In genomic region chr7:151648429-151648828, GRCh38 we compare ENCODE assay signal across 3 cellular contexts.
TF ChIP-seq lines count a peak whose summit lies in the region.

No MANE protein-coding gene starts in this region.

TF ChIP-seq in liver, 16 proteins besides CTCF, POLR2A, EP300 and RAD21 (continued from another document):
- TF ChIP-seq ATF3 (IDR thresholded peaks at IDR 0.05), result no peak
- TF ChIP-seq HNF4G (IDR thresholded peaks at IDR 0.05), result no peak
- TF ChIP-seq HNF4A (conservative IDR thresholded peaks at IDR 0.05), result no peak
- TF ChIP-seq SP1 (IDR thresholded peaks at IDR 0.05), result no peak
- TF ChIP-seq FOXA1 (IDR thresholded peaks at IDR 0.05), result no peak
- TF ChIP-seq GABPA (IDR thresholded peaks at IDR 0.05 in 1 of 2, conservative IDR thresholded peaks at IDR 0.05 in 1 of 2), result no peak
- TF ChIP-seq FOXA2 (IDR thresholded peaks at IDR 0.05), result no peak
- TF ChIP-seq TAF1 (conservative IDR thresholded peaks at IDR 0.05), result no peak

TF ChIP-seq in HepG2, 621 proteins besides CTCF, POLR2A, EP300 and RAD21 (continued from another document):
- no peak for TF ChIP-seq SETDB1 (CRISPR knock-in tag; IDR thresholded peaks at IDR 0.05; ENCODE audit: borderline replicate concordance)

TF ChIP-seq in WTC11, 78 proteins besides CTCF, POLR2A, EP300 and RAD21:
- TF ChIP-seq ARID4B (CRISPR knock-in tag; IDR thresholded peaks at IDR 0.05; ENCODE audit: borderline replicate concordance), result no peak
- TF ChIP-seq STAT6 (CRISPR knock-in tag; conservative IDR thresholded peaks at IDR 0.05; ENCODE audit: low read depth), result no peak
- TF ChIP-seq E2F4 (CRISPR knock-in tag; IDR thresholded peaks at IDR 0.05; ENCODE audit: borderline replicate concordance, low read depth), result no peak
- no peak for TF ChIP-seq CREM (CRISPR knock-in tag; IDR thresholded peaks at IDR 0.05)
- TF ChIP-seq FOXJ3 (CRISPR knock-in tag; IDR thresholded peaks at IDR 0.05; ENCODE audit: borderline replicate concordance), result no peak
- TF ChIP-seq ZNF423 (CRISPR knock-in tag; IDR thresholded peaks at IDR 0.05), result no peak
- TF ChIP-seq E2F5 (CRISPR knock-in tag; IDR thresholded peaks at IDR 0.05), result no peak
- no peak for TF ChIP-seq NFATC4 (CRISPR knock-in tag; IDR thresholded peaks at IDR 0.05)
- TF ChIP-seq ZNF396 (CRISPR knock-in tag; IDR thresholded peaks at IDR 0.05; ENCODE audit: borderline replicate concordance), result no peak
- no peak for TF ChIP-seq JAZF1 (CRISPR knock-in tag; IDR thresholded peaks at IDR 0.05)
- TF ChIP-seq ETV6 (CRISPR knock-in tag; IDR thresholded peaks at IDR 0.05), result no peak
- TF ChIP-seq SOX15 (CRISPR knock-in tag; IDR thresholded peaks at IDR 0.05), result no peak
- TF ChIP-seq OVOL2 (CRISPR knock-in tag; IDR thresholded peaks at IDR 0.05; ENCODE audit: borderline replicate concordance), result no peak
- TF ChIP-seq GTF2I (CRISPR knock-in tag; conservative IDR thresholded peaks at IDR 0.05), result no peak
